In genomic region chr12:56931474-56931978, GRCh38 we compare ENCODE assay signal across 9 cellular contexts. TPM values are rescaled to one million over a fixed set of nuclear protein-coding genes. Genes with fewer than 3 reads are reported as not detected.
DNase-seq lines count a peak whose midpoint lies in the region; ATAC-seq and TF ChIP-seq lines count a peak whose summit lies in the region.
"Had no signal": no experiment of that assay in that cellular context is flagged by ENCODE, and none has a peak within 500 bp of the region (broad histone marks: within the 10 kb centered on the region; RNA-seq: fewer than 3 reads in every experiment).

No MANE protein-coding gene starts in this region.

- TF ChIP-seq CTCF in brain (conservative IDR thresholded peaks at IDR 0.05) (no peak), mesothelial cell of epicardium (IDR thresholded peaks at IDR 0.05; ENCODE audit: unreplicated experiment) (no peak)

- H3K27ac Mint-ChIP-seq in brain (peak overlapping the region in 3 of 5 experiments; percentile 20 to 91 (median 76)), mesothelial cell of epicardium (peak overlapping the region; percentile 61)

- H3K4me1 Mint-ChIP-seq in brain, result peaks cover 12% of the 10 kb centered on the region
- H3K4me1 Mint-ChIP-seq in mesothelial cell of epicardium, result peaks cover 23% of the 10 kb centered on the region

- ATAC-seq in GM21381 (IDR thresholded peaks at IDR 0.05; ENCODE audit: unreplicated experiment), result no peak

- peaks cover 18% of the 10 kb centered on the region for H3K27me3 Mint-ChIP-seq in brain
- H3K27me3 Mint-ChIP-seq in mesothelial cell of epicardium (ENCODE audit: low read depth), result peaks cover 8% of the 10 kb centered on the region

- H3K4me3 Mint-ChIP-seq in brain, result no peak overlapping the region
- H3K4me3 Mint-ChIP-seq in mesothelial cell of epicardium, result peak overlapping the region; percentile 2
- H3K4me3 Mint-ChIP-seq: central memory CD8-positive, alpha-beta T cell had no signal

- H3K36me3 Mint-ChIP-seq in brain, result no peaks in the 10 kb centered on the region
- no peaks in the 10 kb centered on the region for H3K36me3 Mint-ChIP-seq in mesothelial cell of epicardium

- H3K9me3 Mint-ChIP-seq in brain, result peaks cover 0 to 2% (median 0%) of the 10 kb centered on the region in 5 experiments
- H3K9me3 Mint-ChIP-seq in mesothelial cell of epicardium, result no peaks in the 10 kb centered on the region
- H3K9me3 Mint-ChIP-seq: central memory CD8-positive, alpha-beta T cell had no signal

- DNase-seq in Daoy (ENCODE audit: low read depth) (peak; percentile 32), M059J (ENCODE audit: low read depth) (peak; percentile 49), mesothelial cell of epicardium (ENCODE audit: low spot score in 2 of 2, unreplicated experiment in 2 of 2) (no peak), GM03348 (ENCODE audit: low spot score) (no peak), NCI-H187 treated with DMSO at 0.1 percent for 48 hours (lab: John Stamatoyannopoulos, UW) (no peak)
- no peak for DNase-seq in activated effector memory CD4-positive, alpha-beta T cell treated with Interleukin-2 at 50 U/mL for 16 hours

RNA-seq across cellular contexts. Expression of gene SDR9C7, which starts 2.7 kb away (rescaled TPM):
- not detected in 2 replicates for total RNA-seq in Daoy (2014; rRNA removed; shearing (Covaris generic))
- not detected in 2 replicates for total RNA-seq in M059J (2014; rRNA removed; shearing (Covaris generic))
- not detected for polyA plus RNA-seq in brain (ENCODE audit: insufficient read depth, low read depth, low replicate concordance)
- total RNA-seq in mesothelial cell of epicardium, result 0.20 to 0.40 TPM (median 0.29 TPM) in 3 replicates

RNA-seq across cellular contexts. Expression of gene RDH16, which starts 25.9 kb away (rescaled TPM):
- total RNA-seq in Daoy (2014; rRNA removed; shearing (Covaris generic)), result 0.11 TPM in 1 of 2 replicates, not detected in the other
- total RNA-seq in M059J (2014; rRNA removed; shearing (Covaris generic)), result not detected in 2 replicates
- 0.17 TPM for polyA plus RNA-seq in brain (ENCODE audit: insufficient read depth, low read depth, low replicate concordance)
- total RNA-seq in mesothelial cell of epicardium, result 1.00 to 1.3 TPM (median 1.1 TPM) in 3 replicates

Comparison
In these comparisons a context has a peak if more than half of its experiments do, and no peak if none do; other contexts are left out.
1. DNase-seq: peak in Daoy (single experiment) and M059J (single experiment); none in mesothelial cell of epicardium (0 of 2), GM03348 (single experiment), activated effector memory CD4-positive, alpha-beta T cell treated with Interleukin-2 at 50 U/mL for 16 hours (single experiment) and NCI-H187 treated with DMSO at 0.1 percent for 48 hours (single experiment).